7 cellular contexts compared by ENCODE assay signal in the genomic region with DNA sequence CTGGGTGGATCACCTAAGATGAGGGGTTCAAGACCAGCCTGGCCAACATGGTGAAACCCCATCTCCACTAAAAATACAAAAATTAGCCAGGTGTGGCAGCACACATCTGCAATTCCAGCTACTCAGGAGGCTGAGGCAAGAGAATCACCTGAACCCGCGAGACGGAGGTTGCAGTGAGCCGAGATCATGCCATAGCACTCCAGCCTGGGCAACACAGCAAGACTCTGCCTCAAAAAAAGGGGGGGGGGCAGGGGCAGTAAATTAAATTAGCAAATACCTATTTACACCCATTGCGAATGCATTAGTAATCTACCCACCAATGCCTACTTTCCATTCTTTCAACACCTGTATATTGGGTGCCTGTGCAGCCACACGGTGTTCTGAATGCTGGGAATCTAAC.
A peak's percentile ranks its signal among the peaks of the same experiment; 100 is the strongest.
DNase-seq lines count a peak whose midpoint lies in the region; ATAC-seq and TF ChIP-seq lines count a peak whose summit lies in the region.
"Not testable (repeated sequence)": the region's sequence is repeated elsewhere in the genome, so short reads cannot be mapped to it uniquely, and the experiment has no call there.

No MANE protein-coding gene starts in this region.

- not testable (repeated sequence) for H3K27me3 ChIP-seq in HCT116 (ENCODE audit: insufficient read depth, low read length); SJSA1 (replicated peaks); body of pancreas; esophagus squamous epithelium; lower lobe of right lung (ENCODE audit: low read depth); prostate gland (replicated peaks; ENCODE audit: insufficient read depth); thoracic aorta (replicated peaks; ENCODE audit: insufficient read depth)

- intact Hi-C loops in HCT116 (cut with micrococcal nuclease) = loop anchor here (10.0 kb wide), 1 partner anchor 158 kb away; no protein-coding TSS in a partner anchor
- intact Hi-C loops in body of pancreas (cut with DNase I); esophagus squamous epithelium (cut with DNase I); lower lobe of right lung (cut with DNase I); prostate gland (cut with DNase I): not testable (repeated sequence)

- H3K9me2 ChIP-seq in HCT116 (ENCODE audit: insufficient read depth) = not testable (repeated sequence)

- CTCF ChIA-PET in HCT116 (lab: Charles Lee) = not testable (repeated sequence)

- H3K4me2 ChIP-seq in HCT116 (ENCODE audit: low read length) = peak overlapping the region; percentile 68

- not testable (repeated sequence) for BruUV-seq in HCT116 (replicated peaks; lab: Mats Ljungman, UMichigan)

- POLR2A ChIA-PET in HCT116 (lab: Charles Lee) = not testable (repeated sequence)

- not testable (repeated sequence) for TF ChIP-seq POLR2A in HCT116 (IDR thresholded peaks at IDR 0.05; ENCODE audit: borderline replicate concordance, extremely low read depth, insufficient read depth, insufficient read length); body of pancreas (IDR thresholded peaks at IDR 0.05); esophagus squamous epithelium (IDR thresholded peaks at IDR 0.05); prostate gland (IDR thresholded peaks at IDR 0.05)

- H3K4me3 ChIP-seq in HCT116 (replicated peaks in 1 of 2; ENCODE audit: low read depth in 1 of 2, low read length in 2 of 2); SJSA1; body of pancreas; esophagus squamous epithelium; lower lobe of right lung; prostate gland: not testable (repeated sequence)
- H3K4me3 ChIP-seq in thoracic aorta = peak overlapping the region; percentile 33

- not testable (repeated sequence) for H4K20me1 ChIP-seq in HCT116 (ENCODE audit: insufficient read depth)

- H3K4me1 ChIP-seq in HCT116 (ENCODE audit: control insufficient read depth in 1 of 2, insufficient read depth in 2 of 2, low read length in 2 of 2) (peaks cover 55 to 72% of the 10 kb centered on the region in 2 experiments), SJSA1 (replicated peaks) (peaks cover 83% of the 10 kb centered on the region), body of pancreas (peaks cover 100% of the 10 kb centered on the region), esophagus squamous epithelium (peaks cover 85 to 94% (median 86%) of the 10 kb centered on the region in 3 donors), lower lobe of right lung (peaks cover 92% of the 10 kb centered on the region), prostate gland (replicated peaks) (peaks cover 65% of the 10 kb centered on the region), thoracic aorta (ENCODE audit: control insufficient read depth in 1 of 2, low read depth in 2 of 2) (peaks cover 84 to 98% of the 10 kb centered on the region in 2 donors)

- H3K27ac ChIP-seq in HCT116 (ENCODE audit: low read depth, low read length) (peak overlapping the region; percentile 20; the same call in 1 of the 2 replicates), SJSA1 (peak overlapping the region; percentile 55; the same call in 1 of the 2 replicates), body of pancreas (peak overlapping the region; percentile 81 to 92 (median 90)), esophagus squamous epithelium (peak overlapping the region; percentile 73 to 95 (median 88)), lower lobe of right lung (peak overlapping the region; percentile 86), prostate gland (peak overlapping the region; percentile 80 to 93), thoracic aorta (peak overlapping the region; percentile 97)

- not testable (repeated sequence) for TF ChIP-seq RAD21 in HCT116 (IDR thresholded peaks at IDR 0.05; ENCODE audit: low read depth)

- H3K36me3 ChIP-seq in HCT116 (ENCODE audit: control insufficient read depth in 1 of 2, insufficient read depth in 2 of 2, low read length in 2 of 2); body of pancreas (replicated peaks in 1 of 2; ENCODE audit: insufficient read depth in 1 of 2, low read depth in 2 of 2); esophagus squamous epithelium; lower lobe of right lung; prostate gland; thoracic aorta: not testable (repeated sequence)
- peaks cover 13% of the 10 kb centered on the region for H3K36me3 ChIP-seq in SJSA1

- DNase-seq in HCT116 (ENCODE audit: low read depth, low spot score); SJSA1 (ENCODE audit: low read depth in 1 of 2, low spot score in 2 of 2); body of pancreas; esophagus squamous epithelium (lab: John Stamatoyannopoulos, UW); lower lobe of right lung; prostate gland (ENCODE audit: low spot score); thoracic aorta (ENCODE audit: low spot score): not testable (repeated sequence)

- H3K79me2 ChIP-seq in HCT116 (ENCODE audit: insufficient read depth, low read length) = peaks cover 67% of the 10 kb centered on the region

- not testable (repeated sequence) for H3K9me3 ChIP-seq in HCT116 (ENCODE audit: control insufficient read depth in 1 of 2, insufficient read depth in 1 of 2, low read depth in 1 of 2, low read length in 2 of 2); SJSA1 (replicated peaks); body of pancreas; esophagus squamous epithelium; lower lobe of right lung; prostate gland; thoracic aorta

- H2AFZ ChIP-seq in HCT116 (ENCODE audit: low read depth, low read length, poor library complexity, severe bottlenecking) = not testable (repeated sequence)

- ATAC-seq in HCT116; body of pancreas; lower lobe of right lung; thoracic aorta (ENCODE audit: insufficient number of reproducible peaks, low FRiP score, low read depth): not testable (repeated sequence)

- TF ChIP-seq CTCF in HCT116 (IDR thresholded peaks at IDR 0.05 in 2 of 3, conservative IDR thresholded peaks at IDR 0.05 in 1 of 3; ENCODE audit: borderline replicate concordance in 1 of 3, insufficient read depth in 1 of 3, low read depth in 2 of 3, low read length in 2 of 3); body of pancreas (IDR thresholded peaks at IDR 0.05); esophagus squamous epithelium (IDR thresholded peaks at IDR 0.05); lower lobe of right lung (IDR thresholded peaks at IDR 0.05); prostate gland (IDR thresholded peaks at IDR 0.05); thoracic aorta (IDR thresholded peaks at IDR 0.05): not testable (repeated sequence)

- peak overlapping the region; percentile 46; the same call in 1 of the 2 replicates for H3K9ac ChIP-seq in HCT116 (ENCODE audit: low read length)

- 93% methylated on average over 4 to 6 of the region's 6 CpGs for WGBS in body of pancreas, 2 donors
- WGBS in esophagus squamous epithelium, 2 donors = 94 to 100% methylated on average over 6 of the region's 6 CpGs
- 97% methylated on average over 6 of the region's 6 CpGs for WGBS in prostate gland

- RAD21 ChIA-PET in HCT116 (lab: Charles Lee; ENCODE audit: low non-redundant PET in 1 of 2, low total read pairs in 2 of 2, uncharacterized antibody in 2 of 2, unreplicated experiment in 2 of 2) = not testable (repeated sequence)

Comparison
In these comparisons a context has a peak if more than half of its experiments do, and no peak if none do; other contexts are left out.
1. H3K27ac ChIP-seq: peak in every context shown above with its lines; median percentile 97 in thoracic aorta; 90 in body of pancreas; 88 in esophagus squamous epithelium; 86 in prostate gland; 86 in lower lobe of right lung; 55 in SJSA1; 20 in HCT116.